ENCODE assay signal across 23 cellular contexts in the genomic region with DNA sequence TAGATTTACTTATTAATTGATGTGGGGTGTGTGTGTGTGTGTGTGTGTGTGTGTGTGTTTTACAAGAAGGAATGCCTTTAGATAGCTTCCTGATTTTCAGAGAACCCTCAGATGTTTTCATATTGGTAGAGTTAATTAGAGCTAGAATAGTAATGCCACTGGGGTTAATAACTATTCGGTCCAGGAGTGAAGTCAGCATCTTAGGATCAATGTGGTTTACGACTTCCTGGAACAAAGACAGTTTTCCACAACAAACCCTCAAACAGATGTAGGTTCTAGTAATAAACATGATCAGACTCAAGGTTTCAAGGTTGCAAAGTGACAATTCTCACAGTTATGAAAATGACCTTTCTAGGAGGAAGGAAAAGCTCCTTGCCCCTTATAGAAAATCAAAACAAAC. TPM values are rescaled to one million over a fixed set of nuclear protein-coding genes. Genes with fewer than 3 reads are reported as not detected.
DNase-seq lines count a peak whose midpoint lies in the region; ATAC-seq, FAIRE-seq and TF ChIP-seq lines count a peak whose summit lies in the region.
"Had no signal": no experiment of that assay in that cellular context is flagged by ENCODE, and none has a peak within 500 bp of the region (broad histone marks: within the 10 kb centered on the region; RNA-seq: fewer than 3 reads in every experiment).

No MANE protein-coding gene starts in this region.

- CTCF ChIA-PET in activated naive CD4-positive, alpha-beta T cell treated with anti-CD3 and anti-CD28 coated beads for 36 hours (lab: Charles Lee), result interaction anchor here (0.6 to 1.2 kb wide), 4 partner anchors 9 to 19 kb away, joined by 3 to 5 read pairs (median 4); no protein-coding TSS in a partner anchor
- CTCF ChIA-PET in T-cell (lab: Charles Lee) (interaction anchor here in 1 of 2 donors (0.6 kb wide), 1 partner anchor 176 kb away, joined by 5 read pairs; no protein-coding TSS in a partner anchor), endothelial cell of umbilical vein (lab: Charles Lee) (interaction anchor here (1.3 to 2.7 kb wide), 2 partner anchors 16 kb away, joined by 4 to 11 read pairs; no protein-coding TSS in a partner anchor)

- H3K27ac ChIP-seq in endothelial cell of umbilical vein (ENCODE audit: insufficient read depth, low read depth, low read length) (no peak overlapping the region), caudate nucleus (ENCODE audit: low read depth, low read length) (no peak overlapping the region)
- H3K27ac ChIP-seq: right atrium auricular region, testis had no signal

- no peak for TF ChIP-seq POLR2A in endothelial cell of umbilical vein (IDR thresholded peaks at IDR 0.05; ENCODE audit: low read depth, low read length)

- H4K20me1 ChIP-seq in endothelial cell of umbilical vein (replicated peaks; ENCODE audit: control insufficient read depth, extremely low read depth, insufficient read depth, low read length), result no peaks in the 10 kb centered on the region

- intact Hi-C loops in activated naive CD4-positive, alpha-beta T cell treated with anti-CD3 and anti-CD28 coated beads for 36 hours (cut with micrococcal nuclease), result no loop called here
- intact Hi-C loops in endothelial cell of umbilical vein (cut with micrococcal nuclease), result no loop called here

- ATAC-seq in T-cell (replicated peaks in 1 of 4) (no peak), HG02852 (IDR thresholded peaks at IDR 0.05; ENCODE audit: unreplicated experiment) (no peak)
- no peak for ATAC-seq in stimulated activated memory B cell treated with anti-CD40 and anti-IgM and Interleukin-4, amounts not matched to agents 10 μg/mL and 1 μg/mL and 100 μg/mL, for 72 hours
- ATAC-seq: effector memory CD8-positive, alpha-beta T cell; left ventricle myocardium superior had no signal

- H3K27ac Mint-ChIP-seq in activated naive CD4-positive, alpha-beta T cell treated with anti-CD3 and anti-CD28 coated beads for 36 hours, result peak overlapping the region; percentile 50
- H3K27ac Mint-ChIP-seq in T-cell, result peak overlapping the region; percentile 96 to 99
- H3K27ac Mint-ChIP-seq in stimulated activated memory B cell treated with anti-CD40 and anti-IgM and Interleukin-4, amounts not matched to agents 10 μg/mL and 1 μg/mL and 100 μg/mL, for 72 hours, result peak overlapping the region; percentile 98

- no peak for FAIRE-seq in endothelial cell of umbilical vein (lab: Jason Lieb, UNC)
- FAIRE-seq: RCC 7860 had no signal

- H3K36me3 ChIP-seq in endothelial cell of umbilical vein (ENCODE audit: control insufficient read depth in 2 of 2, extremely low read depth in 1 of 2, insufficient read depth in 2 of 2, low read length in 2 of 2), result no peaks in the 10 kb centered on the region
- H3K36me3 ChIP-seq: right atrium auricular region had no signal

- H3K79me2 ChIP-seq in endothelial cell of umbilical vein (ENCODE audit: control insufficient read depth, insufficient read depth, low read length), result no peaks in the 10 kb centered on the region

- POLR2A ChIA-PET in T-cell (lab: Charles Lee) (no interaction called here), endothelial cell of umbilical vein (lab: Charles Lee) (no interaction called here)

- no peaks in the 10 kb centered on the region for H3K9me3 ChIP-seq in endothelial cell of umbilical vein (replicated peaks; ENCODE audit: control insufficient read depth, insufficient read depth, low read length)
- H3K9me3 ChIP-seq: right atrium auricular region, SK-N-SH, testis had no signal

- no TSS peak for BruUV-seq in endothelial cell of umbilical vein (replicated peaks; lab: Mats Ljungman, UMichigan)

- H3K4me1 ChIP-seq in endothelial cell of umbilical vein (ENCODE audit: control insufficient read depth, extremely low read depth, insufficient read depth, low read length), result peaks cover 6% of the 10 kb centered on the region
- H3K4me1 ChIP-seq: testis had no signal

- H3K4me2 ChIP-seq in endothelial cell of umbilical vein (ENCODE audit: insufficient read depth, low read length), result no peak overlapping the region
- H3K4me2 ChIP-seq: SK-N-SH had no signal

- H3K9me1 ChIP-seq in endothelial cell of umbilical vein (replicated peaks; ENCODE audit: control insufficient read depth, extremely low read depth, insufficient read depth, low read length), result no peaks in the 10 kb centered on the region

- no peak overlapping the region for H3K4me3 Mint-ChIP-seq in activated naive CD4-positive, alpha-beta T cell treated with anti-CD3 and anti-CD28 coated beads for 36 hours
- peak overlapping the region in 2 of 3 donors; percentile 18 to 52 for H3K4me3 Mint-ChIP-seq in T-cell
- H3K4me3 Mint-ChIP-seq in stimulated activated memory B cell treated with anti-CD40 and anti-IgM and Interleukin-4, amounts not matched to agents 10 μg/mL and 1 μg/mL and 100 μg/mL, for 72 hours, result no peak overlapping the region

- peaks cover 51% of the 10 kb centered on the region for H3K4me1 Mint-ChIP-seq in activated naive CD4-positive, alpha-beta T cell treated with anti-CD3 and anti-CD28 coated beads for 36 hours (ENCODE audit: low read depth)
- H3K4me1 Mint-ChIP-seq in T-cell, result peaks cover 67 to 76% (median 68%) of the 10 kb centered on the region in 3 donors
- peaks cover 33% of the 10 kb centered on the region for H3K4me1 Mint-ChIP-seq in stimulated activated memory B cell treated with anti-CD40 and anti-IgM and Interleukin-4, amounts not matched to agents 10 μg/mL and 1 μg/mL and 100 μg/mL, for 72 hours

- no peak overlapping the region for H3K4me3 ChIP-seq in endothelial cell of umbilical vein (replicated peaks in 1 of 3; ENCODE audit: insufficient read depth in 1 of 3, low read depth in 1 of 3, low read length in 3 of 3)
- H3K4me3 ChIP-seq: right atrium auricular region, testis had no signal

- no peak for DNase-seq in activated naive CD4-positive, alpha-beta T cell treated with anti-CD3 and anti-CD28 coated beads for 36 hours
- DNase-seq in activated naive CD4-positive, alpha-beta T cell treated with Interleukin-2 at 50 U/mL for 16 hours, result no peak
- no peak for DNase-seq in T-cell
- DNase-seq in endothelial cell of umbilical vein (ENCODE audit: low read depth, low spot score), result peak; percentile 15
- DNase-seq in caudate nucleus (lab: John Stamatoyannopoulos, UW), result no peak
- DNase-seq in NCI-H2196 (lab: John Stamatoyannopoulos, UW; ENCODE audit: unreplicated experiment), result no peak
- DNase-seq: activated CD4-positive, alpha-beta T cell treated with anti-CD3 and anti-CD28 coated beads for 4 hours; anterior cingulate cortex; cerebellar nuclear complex; effector memory CD8-positive, alpha-beta T cell; Kasumi-1; left ventricle myocardium superior; NCI-H1092; NCI-H2029; occipital lobe; SK-N-SH; testis had no signal

- H3K36me3 Mint-ChIP-seq in activated naive CD4-positive, alpha-beta T cell treated with anti-CD3 and anti-CD28 coated beads for 36 hours (ENCODE audit: low read depth), result no peaks in the 10 kb centered on the region
- peaks cover 8% of the 10 kb centered on the region for H3K36me3 Mint-ChIP-seq in T-cell
- H3K36me3 Mint-ChIP-seq in stimulated activated memory B cell treated with anti-CD40 and anti-IgM and Interleukin-4, amounts not matched to agents 10 μg/mL and 1 μg/mL and 100 μg/mL, for 72 hours, result no peaks in the 10 kb centered on the region

- TF ChIP-seq CTCF in endothelial cell of umbilical vein (IDR thresholded peaks at IDR 0.05; ENCODE audit: extremely low read depth in 1 of 2, insufficient read depth in 1 of 2, low read depth in 1 of 2, low read length in 2 of 2), result no peak

- dilution Hi-C loops in endothelial cell of umbilical vein (cut with MboI; ENCODE audit: extremely low pct_ligation_motif_present, low sequenced_read_pairs), result no loop called here

- H2AFZ ChIP-seq in endothelial cell of umbilical vein (ENCODE audit: low read depth, low read length), result no peak overlapping the region

- no peaks in the 10 kb centered on the region for H3K27me3 ChIP-seq in endothelial cell of umbilical vein (ENCODE audit: control insufficient read depth in 2 of 2, insufficient read depth in 2 of 2, low read length in 2 of 2)
- H3K27me3 ChIP-seq: right atrium auricular region, testis had no signal

- no peaks in the 10 kb centered on the region for H3K27me3 Mint-ChIP-seq in activated naive CD4-positive, alpha-beta T cell treated with anti-CD3 and anti-CD28 coated beads for 36 hours (ENCODE audit: low read depth)
- no peaks in the 10 kb centered on the region for H3K27me3 Mint-ChIP-seq in T-cell
- no peaks in the 10 kb centered on the region for H3K27me3 Mint-ChIP-seq in stimulated activated memory B cell treated with anti-CD40 and anti-IgM and Interleukin-4, amounts not matched to agents 10 μg/mL and 1 μg/mL and 100 μg/mL, for 72 hours
- H3K27me3 Mint-ChIP-seq: effector memory CD8-positive, alpha-beta T cell had no signal

- H3K9me3 Mint-ChIP-seq in activated naive CD4-positive, alpha-beta T cell treated with anti-CD3 and anti-CD28 coated beads for 36 hours, result no peaks in the 10 kb centered on the region
- H3K9me3 Mint-ChIP-seq in T-cell, result no peaks in the 10 kb centered on the region
- no peaks in the 10 kb centered on the region for H3K9me3 Mint-ChIP-seq in stimulated activated memory B cell treated with anti-CD40 and anti-IgM and Interleukin-4, amounts not matched to agents 10 μg/mL and 1 μg/mL and 100 μg/mL, for 72 hours
- H3K9me3 Mint-ChIP-seq: effector memory CD8-positive, alpha-beta T cell had no signal

- no peak overlapping the region for H3K9ac ChIP-seq in endothelial cell of umbilical vein (replicated peaks; ENCODE audit: extremely low read depth, insufficient read depth, low read length)
- H3K9ac ChIP-seq: SK-N-SH had no signal

RNA-seq across cellular contexts. Expression of gene SLC52A1, which starts 12.2 kb away (rescaled TPM):
- total RNA-seq in activated naive CD4-positive, alpha-beta T cell treated with anti-CD3 and anti-CD28 coated beads for 36 hours, result under 1 TPM; 0.12 to 0.19 TPM
- under 1 TPM in 3 of 5 donors, not detected in 2; 0.14 to 0.62 (median 0.25) TPM for total RNA-seq in T-cell
- not detected in 2 replicates for total RNA-seq in endothelial cell of umbilical vein
- polyA plus RNA-seq in endothelial cell of umbilical vein, result 0.04 and 0.08 TPM in 2 replicates
- polyA plus RNA-seq in endothelial cell of umbilical vein (2011; cell fraction: cytosol; rRNA removed), result 0.07 and 0.08 TPM in 2 replicates
- 0.11 and 0.12 TPM in 2 replicates for polyA plus RNA-seq in endothelial cell of umbilical vein (2011; cell fraction: nucleus; rRNA removed)
- 0.11 TPM in 1 of 2 replicates, not detected in the other for polyA plus RNA-seq in endothelial cell of umbilical vein (2012)
- not detected in 2 replicates for polyA minus RNA-seq in endothelial cell of umbilical vein
- not detected for polyA minus RNA-seq in endothelial cell of umbilical vein (2011; cell fraction: cytosol; rRNA and poly(A)+ RNA removed)
- not detected in 2 replicates for polyA minus RNA-seq in endothelial cell of umbilical vein (2011; cell fraction: nucleus; rRNA and poly(A)+ RNA removed)
- total RNA-seq: left ventricle myocardium superior, mucosa of gallbladder, occipital lobe, right atrium auricular region had no signal

RNA-seq across cellular contexts. Expression of gene ZFP3, which starts 30.8 kb away (rescaled TPM):
- total RNA-seq in activated naive CD4-positive, alpha-beta T cell treated with anti-CD3 and anti-CD28 coated beads for 36 hours, result under 1 TPM; 0.62 to 0.83 TPM
- total RNA-seq in T-cell (10 to 100 TPM in 1 of 5 donors, 1 to 10 TPM in 4; 3.3 to 10.4 (median 8.5) TPM), endothelial cell of umbilical vein (1.4 and 1.7 TPM in 2 replicates)
- 1.7 and 1.8 TPM in 2 replicates for polyA plus RNA-seq in endothelial cell of umbilical vein
- 1.3 and 1.4 TPM in 2 replicates for polyA plus RNA-seq in endothelial cell of umbilical vein (2011; cell fraction: cytosol; rRNA removed)
- polyA plus RNA-seq in endothelial cell of umbilical vein (2011; cell fraction: nucleus; rRNA removed), result 2.0 and 2.2 TPM in 2 replicates
- 1.5 and 2.0 TPM in 2 replicates for polyA plus RNA-seq in endothelial cell of umbilical vein (2012)
- 2.7 and 3.0 TPM in 2 replicates for polyA minus RNA-seq in endothelial cell of umbilical vein
- polyA minus RNA-seq in endothelial cell of umbilical vein (2011; cell fraction: cytosol; rRNA and poly(A)+ RNA removed), result not detected
- 2.8 TPM in 2 replicates for polyA minus RNA-seq in endothelial cell of umbilical vein (2011; cell fraction: nucleus; rRNA and poly(A)+ RNA removed)
- total RNA-seq: NCI-H460 had no signal

RNA-seq across cellular contexts. Expression of gene KIF1C, which starts 49.7 kb away (rescaled TPM):
- 10 to 100 TPM; 30.5 to 31.1 TPM for total RNA-seq in activated naive CD4-positive, alpha-beta T cell treated with anti-CD3 and anti-CD28 coated beads for 36 hours
- total RNA-seq in T-cell (10 to 100 TPM; 15.3 to 37.9 (median 28.5) TPM), endothelial cell of umbilical vein (171 and 174 TPM in 2 replicates)
- polyA plus RNA-seq in endothelial cell of umbilical vein, result 33.6 and 33.9 TPM in 2 replicates
- 45.5 and 63.4 TPM in 2 replicates for polyA plus RNA-seq in endothelial cell of umbilical vein (2011; cell fraction: cytosol; rRNA removed)
- 66.3 and 72.8 TPM in 2 replicates for polyA plus RNA-seq in endothelial cell of umbilical vein (2011; cell fraction: nucleus; rRNA removed)
- polyA plus RNA-seq in endothelial cell of umbilical vein (2012), result 124 and 128 TPM in 2 replicates
- 134 and 138 TPM in 2 replicates for polyA minus RNA-seq in endothelial cell of umbilical vein
- polyA minus RNA-seq in endothelial cell of umbilical vein (2011; cell fraction: cytosol; rRNA and poly(A)+ RNA removed), result 37.8 TPM
- 22.0 and 26.6 TPM in 2 replicates for polyA minus RNA-seq in endothelial cell of umbilical vein (2011; cell fraction: nucleus; rRNA and poly(A)+ RNA removed)

RNA-seq across cellular contexts. Expression of gene INCA1, which starts 50.1 kb away (rescaled TPM):
- total RNA-seq in activated naive CD4-positive, alpha-beta T cell treated with anti-CD3 and anti-CD28 coated beads for 36 hours, result under 1 TPM; 0.21 to 0.54 TPM
- total RNA-seq in T-cell (under 1 TPM in 2 of 5 donors, not detected in 3; 0.38 to 0.43 TPM), endothelial cell of umbilical vein (0.71 and 1.0 TPM in 2 replicates)
- 0.99 and 1.0 TPM in 2 replicates for polyA plus RNA-seq in endothelial cell of umbilical vein
- 0.54 and 0.97 TPM in 2 replicates for polyA plus RNA-seq in endothelial cell of umbilical vein (2011; cell fraction: cytosol; rRNA removed)
- polyA plus RNA-seq in endothelial cell of umbilical vein (2011; cell fraction: nucleus; rRNA removed), result 4.6 and 5.7 TPM in 2 replicates
- 0.95 and 2.3 TPM in 2 replicates for polyA plus RNA-seq in endothelial cell of umbilical vein (2012)
- 0.89 and 1.4 TPM in 2 replicates for polyA minus RNA-seq in endothelial cell of umbilical vein
- polyA minus RNA-seq in endothelial cell of umbilical vein (2011; cell fraction: cytosol; rRNA and poly(A)+ RNA removed), result not detected
- 0.72 TPM in 1 of 2 replicates, not detected in the other for polyA minus RNA-seq in endothelial cell of umbilical vein (2011; cell fraction: nucleus; rRNA and poly(A)+ RNA removed)
- total RNA-seq: NCI-H460 had no signal

RNA-seq across cellular contexts. Expression of gene CAMTA2, which starts 60.0 kb away (rescaled TPM):
- total RNA-seq in activated naive CD4-positive, alpha-beta T cell treated with anti-CD3 and anti-CD28 coated beads for 36 hours, result 10 to 100 TPM; 79.1 to 79.5 TPM
- 10 to 100 TPM; 59.8 to 82.8 (median 72.0) TPM for total RNA-seq in T-cell
- 51.0 and 56.7 TPM in 2 replicates for total RNA-seq in endothelial cell of umbilical vein
- 33.8 and 47.2 TPM in 2 replicates for polyA plus RNA-seq in endothelial cell of umbilical vein
- 13.0 and 19.6 TPM in 2 replicates for polyA plus RNA-seq in endothelial cell of umbilical vein (2011; cell fraction: cytosol; rRNA removed)
- 118 and 122 TPM in 2 replicates for polyA plus RNA-seq in endothelial cell of umbilical vein (2011; cell fraction: nucleus; rRNA removed)
- polyA plus RNA-seq in endothelial cell of umbilical vein (2012), result 32.6 and 43.6 TPM in 2 replicates
- 20.5 and 32.0 TPM in 2 replicates for polyA minus RNA-seq in endothelial cell of umbilical vein
- 17.9 TPM for polyA minus RNA-seq in endothelial cell of umbilical vein (2011; cell fraction: cytosol; rRNA and poly(A)+ RNA removed)
- 34.1 and 47.1 TPM in 2 replicates for polyA minus RNA-seq in endothelial cell of umbilical vein (2011; cell fraction: nucleus; rRNA and poly(A)+ RNA removed)

Comparison
In these comparisons a context has a peak if more than half of its experiments do, and no peak if none do; other contexts are left out.
1. H3K4me3 Mint-ChIP-seq: peak in T-cell (2 of 3); none in activated naive CD4-positive, alpha-beta T cell treated with anti-CD3 and anti-CD28 coated beads for 36 hours (single experiment) and stimulated activated memory B cell treated with anti-CD40 and anti-IgM and Interleukin-4, amounts not matched to agents 10 μg/mL and 1 μg/mL and 100 μg/mL, for 72 hours (single experiment).
2. Peak in every context shown above with its lines, with median percentiles within 50 percentile points of each other: H3K27ac Mint-ChIP-seq.